10 cellular contexts compared by ENCODE assay signal in genomic region chr10:60914676-60915075, GRCh38. TPM values are rescaled to one million over a fixed set of nuclear protein-coding genes. Genes with fewer than 3 reads are reported as not detected.
DNase-seq lines count a peak whose midpoint lies in the region; ATAC-seq and TF ChIP-seq lines count a peak whose summit lies in the region.
"Had no signal": no experiment of that assay in that cellular context is flagged by ENCODE, and none has a peak within 500 bp of the region (broad histone marks: within the 10 kb centered on the region; RNA-seq: fewer than 3 reads in every experiment).

No MANE protein-coding gene starts in this region.

- H3K27me3 ChIP-seq in uterus = no peaks in the 10 kb centered on the region

- no peaks in the 10 kb centered on the region for H3K9me3 ChIP-seq in uterus

- H3K4me3 ChIP-seq in epithelial cell of proximal tubule (ENCODE audit: low read depth, low read length) (no peak overlapping the region), uterus (no peak overlapping the region)

- H3K27ac Mint-ChIP-seq in mesothelial cell of epicardium = peak overlapping the region; percentile 81
- H3K27ac Mint-ChIP-seq: endodermal cell had no signal

- peaks cover 52% of the 10 kb centered on the region for H3K36me3 Mint-ChIP-seq in mesothelial cell of epicardium

- peaks cover 15% of the 10 kb centered on the region for H3K9me3 Mint-ChIP-seq in mesothelial cell of epicardium
- H3K9me3 Mint-ChIP-seq: endodermal cell had no signal

- TF ChIP-seq POLR2A in uterus (IDR thresholded peaks at IDR 0.05) = no peak

- H3K4me1 ChIP-seq in uterus = peaks cover 4 to 7% of the 10 kb centered on the region in 2 donors

- H3K27me3 Mint-ChIP-seq in mesothelial cell of epicardium (ENCODE audit: low read depth) = no peaks in the 10 kb centered on the region

- ATAC-seq in HG02938 (IDR thresholded peaks at IDR 0.05; ENCODE audit: unreplicated experiment) = no peak
- no peak for ATAC-seq in GM19463 (IDR thresholded peaks at IDR 0.05; ENCODE audit: unreplicated experiment)

- no peaks in the 10 kb centered on the region for H3K36me3 ChIP-seq in uterus

- TF ChIP-seq CTCF in epithelial cell of proximal tubule (conservative IDR thresholded peaks at IDR 0.05; ENCODE audit: low read depth, low read length) = no peak
- TF ChIP-seq CTCF in mesothelial cell of epicardium (IDR thresholded peaks at IDR 0.05; ENCODE audit: unreplicated experiment) = no peak
- TF ChIP-seq CTCF in uterus (IDR thresholded peaks at IDR 0.05) = no peak

- peak; percentile 75 for DNase-seq in M059J (ENCODE audit: low read depth)
- peak; percentile 78 for DNase-seq in epithelial cell of proximal tubule (ENCODE audit: low read depth)
- no peak for DNase-seq in mesothelial cell of epicardium (ENCODE audit: low spot score in 2 of 2, unreplicated experiment in 2 of 2)
- DNase-seq in uterus = peak; percentile 76 to 86
- DNase-seq in activated CD4-positive, alpha-beta T cell treated with anti-CD3 and anti-CD28 coated beads, Interleukin-2, amount 50 U/mL, for 48 hours = no peak
- DNase-seq: endodermal cell, NCI-H1694 had no signal

- H3K4me3 Mint-ChIP-seq in mesothelial cell of epicardium = no peak overlapping the region
- H3K4me3 Mint-ChIP-seq: endodermal cell had no signal

- peak overlapping the region; percentile 69 to 70 for H3K27ac ChIP-seq in uterus
- H3K27ac ChIP-seq: HL-60 had no signal

- H3K4me1 Mint-ChIP-seq in mesothelial cell of epicardium = peaks cover 16% of the 10 kb centered on the region
- H3K4me1 Mint-ChIP-seq: endodermal cell had no signal

- intact Hi-C loops in uterus (cut with DNase I; ENCODE audit: low total_unique reads) = no loop called here

RNA-seq across cellular contexts. Expression of gene RHOBTB1, which starts 29.3 kb away (rescaled TPM):
- 5.5 and 11.0 TPM in 2 replicates for total RNA-seq in M059J (2014; rRNA removed; shearing (Covaris generic))
- total RNA-seq in epithelial cell of proximal tubule (17.0 and 22.2 TPM in 2 replicates), mesothelial cell of epicardium (50.3 to 52.5 TPM (median 51.2 TPM) in 3 replicates), uterus (10 to 100 TPM in 3 of 4 donors, 1 to 10 TPM in 1; 6.9 to 67.5 (median 13.8) TPM)

Comparison
In these comparisons a context has a peak if more than half of its experiments do, and no peak if none do; other contexts are left out.
1. DNase-seq: peak in M059J (single experiment), epithelial cell of proximal tubule (single experiment) and uterus (2 of 2); none in mesothelial cell of epicardium (0 of 2) and activated CD4-positive, alpha-beta T cell treated with anti-CD3 and anti-CD28 coated beads, Interleukin-2, amount 50 U/mL, for 48 hours (0 of 2).